In the genomic region with DNA sequence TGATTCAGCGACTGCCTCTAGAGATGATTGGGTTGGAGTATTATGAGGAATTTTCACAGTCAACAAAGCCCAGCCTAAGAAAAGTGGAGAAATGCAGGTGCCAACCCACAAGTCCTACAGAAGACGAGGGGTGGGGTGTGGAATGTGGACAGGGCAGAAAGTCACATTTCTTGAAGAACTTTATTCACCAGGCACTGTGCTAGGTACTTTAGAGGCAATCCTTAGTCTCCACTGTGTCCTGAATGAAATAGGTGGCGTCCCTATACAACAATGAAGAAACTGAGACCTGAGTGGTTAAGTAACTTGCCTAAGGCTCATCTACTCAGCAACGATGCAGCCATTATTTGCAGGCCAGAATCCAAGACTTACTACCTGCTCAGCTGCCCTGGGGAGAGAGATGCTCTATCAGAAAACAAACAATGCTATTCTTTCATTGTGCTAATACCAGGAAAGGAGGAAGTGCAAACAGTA, we compare ENCODE assay signal across 21 cellular contexts.
DNase-seq lines count a peak whose midpoint lies in the region; ATAC-seq and TF ChIP-seq lines count a peak whose summit lies in the region.
"Had no signal": no experiment of that assay in that cellular context is flagged by ENCODE, and none has a peak within 500 bp of the region (broad histone marks: within the 10 kb centered on the region; RNA-seq: fewer than 3 reads in every experiment).

No MANE protein-coding gene starts in this region.

- H2BK120ac ChIP-seq in mesenchymal stem cell (ENCODE audit: low read depth, low read length), result no peak overlapping the region

- no peak overlapping the region for H3K9ac ChIP-seq in mesenchymal stem cell (ENCODE audit: low read length)

- ATAC-seq in upper lobe of right lung (peak; percentile 87), HG03280 (IDR thresholded peaks at IDR 0.05; ENCODE audit: unreplicated experiment) (no peak)
- ATAC-seq: activated CD8-positive, alpha-beta T cell treated with anti-CD3 and anti-CD28 coated beads, Interleukin-2, amount 10 ng/mL, durations not matched to agents 7 days and 5 days; activated T-cell treated with anti-CD3 and anti-CD28 coated beads, Interleukin-2, amount 50 U/mL, for 4 hours had no signal

- H3K27me3 ChIP-seq in mesenchymal stem cell (ENCODE audit: control insufficient read depth in 1 of 2, insufficient read depth in 1 of 2, low read length in 2 of 2), result no peaks in the 10 kb centered on the region
- no peaks in the 10 kb centered on the region for H3K27me3 ChIP-seq in upper lobe of right lung
- H3K27me3 ChIP-seq: BE2C had no signal

- 81% methylated on average over 4 of the region's 4 CpGs for whole genome bisulfite sequencing in mesenchymal stem cell

- no peaks in the 10 kb centered on the region for H3K79me1 ChIP-seq in mesenchymal stem cell (replicated peaks; ENCODE audit: low read length, poor library complexity, severe bottlenecking)

- H2AK5ac ChIP-seq in mesenchymal stem cell (ENCODE audit: low read length, severe bottlenecking), result no peak overlapping the region

- H2BK12ac ChIP-seq in mesenchymal stem cell (ENCODE audit: low read length in 2 of 2), result no peak overlapping the region

- H3K4me2 ChIP-seq in mesenchymal stem cell (ENCODE audit: low read length, poor library complexity, severe bottlenecking), result no peak overlapping the region

- DNase-seq in LNCaP clone FGC (ENCODE audit: low read depth) (peak; percentile 44), epithelial cell of esophagus (ENCODE audit: low read depth) (peak; percentile 66), mesenchymal stem cell (no peak), upper lobe of right lung (no peak), medulla oblongata (ENCODE audit: extremely low spot score) (no peak), GM19240 (ENCODE audit: insufficient read length, low spot score) (no peak)
- DNase-seq: activated CD8-positive, alpha-beta T cell treated with anti-CD3 and anti-CD28 coated beads, Interleukin-2, amount 10 ng/mL, durations not matched to agents 7 days and 5 days; activated naive CD4-positive, alpha-beta T cell treated with anti-CD3 and anti-CD28 coated beads, Interleukin-2, amount 10 ng/mL, durations not matched to agents 7 days and 5 days; activated T-cell treated with anti-CD3 and anti-CD28 coated beads, Interleukin-2, amount 50 U/mL, for 4 hours; aorta; BE2C; Caco-2; hypothalamus; KG1; NCI-H1048; NCI-H2029 treated with DMSO at 0.1 percent for 48 hours; NCI-H524 treated with DMSO at 0.1 percent for 48 hours; nucleus accumbens; SHP77 had no signal

- peak overlapping the region; percentile 75 for H2BK5ac ChIP-seq in mesenchymal stem cell (ENCODE audit: low read depth, low read length, poor library complexity, severe bottlenecking)

- peaks cover 2% of the 10 kb centered on the region for H3K4me1 ChIP-seq in mesenchymal stem cell (ENCODE audit: control insufficient read depth, insufficient read depth, low read depth, low read length)
- H3K4me1 ChIP-seq in upper lobe of right lung, result peaks cover 4% of the 10 kb centered on the region
- H3K4me1 ChIP-seq: BE2C, Caco-2 had no signal

- H3K9me3 ChIP-seq in mesenchymal stem cell (ENCODE audit: control insufficient read depth, low read length) (no peaks in the 10 kb centered on the region), upper lobe of right lung (no peaks in the 10 kb centered on the region)
- H3K9me3 ChIP-seq: BE2C, Caco-2, thoracic aorta had no signal

- TF ChIP-seq CTCF in LNCaP clone FGC (IDR thresholded peaks at IDR 0.05; ENCODE audit: control insufficient read depth, extremely low read depth, insufficient read depth), result no peak
- TF ChIP-seq CTCF in epithelial cell of esophagus (IDR thresholded peaks at IDR 0.05; ENCODE audit: insufficient read depth, low read depth, low read length, missing control alignments), result no peak
- TF ChIP-seq CTCF in upper lobe of right lung (IDR thresholded peaks at IDR 0.05), result no peak

- no peak overlapping the region for H3K23ac ChIP-seq in mesenchymal stem cell (ENCODE audit: low read length in 2 of 2)

- no peak overlapping the region for H3K4ac ChIP-seq in mesenchymal stem cell (ENCODE audit: low read depth in 1 of 2, low read length in 2 of 2)

- H3K27ac ChIP-seq in mesenchymal stem cell (ENCODE audit: low read length, poor library complexity, severe bottlenecking) (peak overlapping the region; percentile 98), upper lobe of right lung (peak overlapping the region; percentile 42)
- H3K27ac ChIP-seq: thoracic aorta had no signal

- no peak overlapping the region for H3K4me3 ChIP-seq in LNCaP clone FGC (ENCODE audit: low read depth, low read length)
- no peak overlapping the region for H3K4me3 ChIP-seq in epithelial cell of esophagus (ENCODE audit: low read length)
- no peak overlapping the region for H3K4me3 ChIP-seq in mesenchymal stem cell (ENCODE audit: insufficient read depth in 1 of 2, low read depth in 1 of 2, low read length in 2 of 2)
- H3K4me3 ChIP-seq in upper lobe of right lung, result no peak overlapping the region
- H3K4me3 ChIP-seq: thoracic aorta had no signal

- no peak overlapping the region for H4K8ac ChIP-seq in mesenchymal stem cell (ENCODE audit: low read length)

- intact Hi-C loops in upper lobe of right lung (cut with DNase I), result loop anchor here (10.0 kb wide), 1 partner anchor 169 kb away; no protein-coding TSS in a partner anchor

- H3K36me3 ChIP-seq in mesenchymal stem cell (ENCODE audit: control insufficient read depth in 1 of 2, insufficient read depth in 2 of 2, low read depth in 1 of 2, low read length in 2 of 2) (no peaks in the 10 kb centered on the region), upper lobe of right lung (no peaks in the 10 kb centered on the region)
- H3K36me3 ChIP-seq: BE2C, thoracic aorta had no signal

- no peak overlapping the region for H2AFZ ChIP-seq in mesenchymal stem cell (ENCODE audit: low read depth, low read length)

- H3K18ac ChIP-seq in mesenchymal stem cell (ENCODE audit: low read depth in 1 of 2, low read length in 2 of 2), result no peak overlapping the region

- no peak overlapping the region for H2BK15ac ChIP-seq in mesenchymal stem cell (ENCODE audit: low read depth, poor library complexity, severe bottlenecking)

- no peak overlapping the region for H4K91ac ChIP-seq in mesenchymal stem cell (ENCODE audit: low read length)

- no peak overlapping the region for H3K14ac ChIP-seq in mesenchymal stem cell (ENCODE audit: low read length in 2 of 2)

Comparison
In these comparisons a context has a peak if more than half of its experiments do, and no peak if none do; other contexts are left out.
1. DNase-seq: peak in LNCaP clone FGC (single experiment) and epithelial cell of esophagus (single experiment); none in mesenchymal stem cell (single experiment), upper lobe of right lung (single experiment), medulla oblongata (single experiment) and GM19240 (single experiment).